In genomic region chr3:128800241-128801187, GRCh38 we compare ENCODE assay signal across 9 cellular contexts.
DNase-seq lines count a peak whose midpoint lies in the region; ATAC-seq and TF ChIP-seq lines count a peak whose summit lies in the region.
"Had no signal": no experiment of that assay in that cellular context is flagged by ENCODE, and none has a peak within 500 bp of the region (broad histone marks: within the 10 kb centered on the region; RNA-seq: fewer than 3 reads in every experiment).

No MANE protein-coding gene starts in this region.

- no peak overlapping the region for H3K4me3 ChIP-seq in astrocyte of the cerebellum (ENCODE audit: low read depth, low read length)
- no peak overlapping the region for H3K4me3 ChIP-seq in suprapubic skin

- 81% methylated on average over 9 of the region's 9 CpGs for WGBS in suprapubic skin

- no peak for TF ChIP-seq EP300 in suprapubic skin (IDR thresholded peaks at IDR 0.05)

- peak overlapping the region in 3 of 10 donors; percentile 8 to 36 (median 8) for H3K4me3 Mint-ChIP-seq in naive thymus-derived CD8-positive, alpha-beta T cell

- peaks cover 34 to 65% (median 56%) of the 10 kb centered on the region in 4 donors for H3K4me1 Mint-ChIP-seq in naive thymus-derived CD8-positive, alpha-beta T cell

- H3K36me3 Mint-ChIP-seq in naive thymus-derived CD8-positive, alpha-beta T cell, result peaks cover 5 to 53% (median 12%) of the 10 kb centered on the region in 3 donors

- peak; percentile 49 for DNase-seq in activated naive CD4-positive, alpha-beta T cell treated with Interleukin-2 at 50 U/mL for 16 hours
- no peak for DNase-seq in activated naive CD4-positive, alpha-beta T cell (lab: John Stamatoyannopoulos, UW)
- DNase-seq in astrocyte of the cerebellum (ENCODE audit: low read depth) (peak; percentile 53), suprapubic skin (ENCODE audit: low spot score in 2 of 2) (no peak)
- DNase-seq in naive thymus-derived CD8-positive, alpha-beta T cell, result no peak

- H3K27me3 Mint-ChIP-seq in naive thymus-derived CD8-positive, alpha-beta T cell, result no peaks in the 10 kb centered on the region

- peaks cover 53% of the 10 kb centered on the region for H3K36me3 ChIP-seq in suprapubic skin

- in situ Hi-C loops in astrocyte of the cerebellum (cut with HindIII; ENCODE audit: low sequenced_read_pairs), result no loop called here

- H3K27me3 ChIP-seq in suprapubic skin, result no peaks in the 10 kb centered on the region

- H3K27ac ChIP-seq in suprapubic skin, result peak overlapping the region; percentile 8
- H3K27ac ChIP-seq: RWPE1 had no signal

- H3K4me1 ChIP-seq in suprapubic skin, result peaks cover 23% of the 10 kb centered on the region

- POLR2A ChIA-PET in naive thymus-derived CD8-positive, alpha-beta T cell (lab: Charles Lee), result interaction anchor here (0.5 to 2.1 kb wide), 5 partner anchors 12 to 119 kb away, joined by 3 to 11 read pairs (median 4); no protein-coding TSS in a partner anchor

- no peaks in the 10 kb centered on the region for H3K9me3 ChIP-seq in suprapubic skin

- no peaks in the 10 kb centered on the region for H3K9me3 Mint-ChIP-seq in naive thymus-derived CD8-positive, alpha-beta T cell

- ATAC-seq in naive thymus-derived CD8-positive, alpha-beta T cell, result no peak
- ATAC-seq in GM18873 (IDR thresholded peaks at IDR 0.05; ENCODE audit: low FRiP score, unreplicated experiment) (no peak), GM21381 (IDR thresholded peaks at IDR 0.05; ENCODE audit: unreplicated experiment) (no peak), HG03108 (IDR thresholded peaks at IDR 0.05; ENCODE audit: unreplicated experiment) (no peak)

- TF ChIP-seq POLR2A in suprapubic skin (IDR thresholded peaks at IDR 0.05), result no peak

- TF ChIP-seq CTCF in astrocyte of the cerebellum (IDR thresholded peaks at IDR 0.05; ENCODE audit: low read depth, low read length, missing control alignments) (no peak), suprapubic skin (IDR thresholded peaks at IDR 0.05) (no peak)

- H3K27ac Mint-ChIP-seq in naive thymus-derived CD8-positive, alpha-beta T cell, result peak overlapping the region; percentile 75 to 98 (median 88)

Comparison
In these comparisons a context has a peak if more than half of its experiments do, and no peak if none do; other contexts are left out.
1. DNase-seq: peak in activated naive CD4-positive, alpha-beta T cell treated with Interleukin-2 at 50 U/mL for 16 hours (single experiment) and astrocyte of the cerebellum (single experiment); none in activated naive CD4-positive, alpha-beta T cell (0 of 4), naive thymus-derived CD8-positive, alpha-beta T cell (0 of 10) and suprapubic skin (0 of 2).